9 cellular contexts compared by ENCODE assay signal in genomic region chr14:24052656-24053547, GRCh38. TPM values are rescaled to one million over a fixed set of nuclear protein-coding genes. Genes with fewer than 3 reads are reported as not detected.
A peak's percentile ranks its signal among the peaks of the same experiment; 100 is the strongest.
DNase-seq lines count a peak whose midpoint lies in the region; ATAC-seq and TF ChIP-seq lines count a peak whose summit lies in the region.
"Had no signal": no experiment of that assay in that cellular context is flagged by ENCODE, and none has a peak within 500 bp of the region (broad histone marks: within the 10 kb centered on the region; RNA-seq: fewer than 3 reads in every experiment).

No MANE protein-coding gene starts in this region.

- peak overlapping the region; percentile 70 for H3K4me2 ChIP-seq in neural cell (ENCODE audit: low read length)

- no peak for TF ChIP-seq EP300 in neural cell (conservative IDR thresholded peaks at IDR 0.05; ENCODE audit: poor library complexity, severe bottlenecking)

- H3K9ac ChIP-seq in neural cell (ENCODE audit: low read length) = peak overlapping the region; percentile 94

- in situ Hi-C loops in astrocyte of the cerebellum (cut with HindIII; ENCODE audit: low sequenced_read_pairs) = no loop called here

- peaks cover 0 to 18% (median 9%) of the 10 kb centered on the region in 12 donors for H3K4me1 ChIP-seq in heart left ventricle
- H3K4me1 ChIP-seq in thoracic aorta (ENCODE audit: control insufficient read depth in 1 of 2, low read depth in 2 of 2) = peaks cover 8 to 14% of the 10 kb centered on the region in 2 donors

- intact Hi-C loops in heart left ventricle (cut with DNase I) = no loop called here
- intact Hi-C loops in cardiac septum (cut with DNase I) = no loop called here

- no peaks in the 10 kb centered on the region for H3K36me3 ChIP-seq in heart left ventricle
- H3K36me3 ChIP-seq in neural cell (ENCODE audit: insufficient read depth, low read length) = no peaks in the 10 kb centered on the region
- no peaks in the 10 kb centered on the region for H3K36me3 ChIP-seq in thoracic aorta

- DNase-seq in heart left ventricle (peak in 1 of 5 donors; percentile 16), cardiac septum (ENCODE audit: low spot score) (no peak), astrocyte of the cerebellum (ENCODE audit: low read depth) (no peak), thoracic aorta (ENCODE audit: low spot score) (no peak), kidney glomerular epithelial cell (lab: John Stamatoyannopoulos, UW) (no peak)

- no peak for TF ChIP-seq POLR2A in heart left ventricle (IDR thresholded peaks at IDR 0.05)

- H4K20me1 ChIP-seq in neural cell (ENCODE audit: insufficient read depth) = no peaks in the 10 kb centered on the region

- H2AFZ ChIP-seq in neural cell (ENCODE audit: low read depth, low read length) = peak overlapping the region; percentile 69

- 57 to 72% (median 61%) methylated on average over 13 to 20 of the region's 20 CpGs for WGBS in heart left ventricle, 4 donors

- H3K4me3 ChIP-seq in heart left ventricle (peak overlapping the region in 10 of 12 donors; percentile 61 to 75 (median 66)), astrocyte of the cerebellum (ENCODE audit: low read depth, low read length) (peak overlapping the region; percentile 48), neural cell (ENCODE audit: low read length) (peak overlapping the region; percentile 99), thoracic aorta (peak overlapping the region; percentile 88)

- TF ChIP-seq CTCF in heart left ventricle (IDR thresholded peaks at IDR 0.05) (no peak), astrocyte of the cerebellum (IDR thresholded peaks at IDR 0.05; ENCODE audit: low read depth, low read length, missing control alignments) (no peak), neural cell (IDR thresholded peaks at IDR 0.05; ENCODE audit: poor library complexity, severe bottlenecking) (no peak), thoracic aorta (IDR thresholded peaks at IDR 0.05) (no peak)

- no peaks in the 10 kb centered on the region for H3F3A ChIP-seq in neural cell (ENCODE audit: insufficient read depth, low read length, poor library complexity, severe bottlenecking)

- H3K9me3 ChIP-seq in heart left ventricle (no peaks in the 10 kb centered on the region), neural cell (ENCODE audit: low read length) (no peaks in the 10 kb centered on the region), thoracic aorta (no peaks in the 10 kb centered on the region)

- ATAC-seq in heart left ventricle = no peak
- ATAC-seq in thoracic aorta (ENCODE audit: insufficient number of reproducible peaks, low FRiP score, low read depth) = no peak
- no peak for ATAC-seq in GM18873 (IDR thresholded peaks at IDR 0.05; ENCODE audit: low FRiP score, unreplicated experiment)
- ATAC-seq in GM18502 (IDR thresholded peaks at IDR 0.05; ENCODE audit: poor library complexity, unreplicated experiment) = no peak

- peaks cover 11% of the 10 kb centered on the region for H3K79me2 ChIP-seq in neural cell (replicated peaks; ENCODE audit: insufficient read depth, low read length)

- TF ChIP-seq RAD21 in neural cell (conservative IDR thresholded peaks at IDR 0.05) = no peak

- H3K27ac ChIP-seq in heart left ventricle (no peak overlapping the region), neural cell (ENCODE audit: low read length) (peak overlapping the region; percentile 82), thoracic aorta (no peak overlapping the region)

- H3K9me2 ChIP-seq in neural cell (ENCODE audit: insufficient read depth, low read length) = no peaks in the 10 kb centered on the region

- H3K27me3 ChIP-seq in heart left ventricle (peaks cover 0 to 6% (median 0%) of the 10 kb centered on the region in 9 donors), neural cell (ENCODE audit: insufficient read depth, low read depth, low read length) (no peaks in the 10 kb centered on the region), thoracic aorta (replicated peaks; ENCODE audit: insufficient read depth) (no peaks in the 10 kb centered on the region)

TF ChIP-seq in neural cell, 6 proteins besides CTCF, POLR2A, EP300 and RAD21:
- no peak for TF ChIP-seq SMC3 (conservative IDR thresholded peaks at IDR 0.05; ENCODE audit: poor library complexity)
TF ChIP-seq in neural cell: peak in this region for 0.

RNA-seq across cellular contexts. Expression of gene CARMIL3, which starts 1.1 kb away (rescaled TPM):
- total RNA-seq in heart left ventricle = under 1 TPM in 6 of 9 donors, not detected in 3; 0.05 to 0.38 (median 0.17) TPM
- under 1 TPM; 0.08 to 0.15 TPM for polyA plus RNA-seq in heart left ventricle
- total RNA-seq in cardiac septum = 0.05 TPM
- polyA plus RNA-seq in neural cell = 43.6 and 49.3 TPM in 2 replicates
- 33.0 and 36.0 TPM in 2 replicates for polyA minus RNA-seq in neural cell
- total RNA-seq in thoracic aorta = under 1 TPM in 1 of 2 donors, not detected in 1; 0.14 TPM

RNA-seq across cellular contexts. Expression of gene CPNE6, which starts 18.5 kb away (rescaled TPM):
- under 1 TPM in 3 of 9 donors, not detected in 6; 0.23 to 0.52 (median 0.25) TPM for total RNA-seq in heart left ventricle
- polyA plus RNA-seq in heart left ventricle = not detected
- total RNA-seq in cardiac septum = 1.4 TPM
- 2.3 and 4.1 TPM in 2 replicates for polyA plus RNA-seq in neural cell
- 0.23 and 1.2 TPM in 2 replicates for polyA minus RNA-seq in neural cell
- total RNA-seq in thoracic aorta = 1 to 10 TPM; 1.3 to 2.4 TPM
- total RNA-seq: activated CD8-positive, alpha-beta memory T cell treated with anti-CD3 and anti-CD28 coated beads for 36 hours had no signal

RNA-seq across cellular contexts. Expression of gene PCK2, which starts 41.2 kb away (rescaled TPM):
- 10 to 100 TPM in 2 of 9 donors, 1 to 10 TPM in 7; 2.1 to 14.6 (median 3.9) TPM for total RNA-seq in heart left ventricle
- 1 to 10 TPM; 1.5 to 5.4 TPM for polyA plus RNA-seq in heart left ventricle
- total RNA-seq in cardiac septum = 2.2 TPM
- polyA plus RNA-seq in neural cell = 0.20 and 1.2 TPM in 2 replicates
- polyA minus RNA-seq in neural cell = 0.35 and 0.49 TPM in 2 replicates
- 10 to 100 TPM; 11.4 to 16.9 TPM for total RNA-seq in thoracic aorta

Comparison
In these comparisons a context has a peak if more than half of its experiments do, and no peak if none do; other contexts are left out.
1. H3K4me3 ChIP-seq: peak in every context shown above with its lines; median percentile 99 in neural cell; 88 in thoracic aorta; 66 in heart left ventricle; 48 in astrocyte of the cerebellum.